In the genomic region with DNA sequence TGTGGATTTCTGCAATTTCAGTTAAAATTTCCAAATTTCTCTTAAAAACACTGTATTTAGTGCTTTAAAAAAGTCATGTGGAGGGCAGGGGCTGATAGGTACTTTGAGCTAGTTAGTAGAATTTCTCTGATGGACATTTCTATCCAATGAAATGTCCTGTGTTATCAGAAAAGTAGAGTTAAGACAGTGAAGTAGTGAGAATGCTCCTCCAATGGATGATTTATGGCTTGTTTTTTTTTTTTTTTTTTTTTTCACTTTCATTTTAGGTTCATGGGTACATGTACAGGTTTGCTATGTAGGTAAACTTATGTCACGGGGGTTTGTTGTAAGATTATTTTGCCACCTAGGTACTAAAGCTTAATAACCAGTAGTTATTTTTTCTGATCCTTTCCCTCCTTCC, we compare ENCODE assay signal across 20 cellular contexts. TPM values are rescaled to one million over a fixed set of nuclear protein-coding genes. Genes with fewer than 3 reads are reported as not detected.
DNase-seq lines count a peak whose midpoint lies in the region; ATAC-seq, FAIRE-seq and TF ChIP-seq lines count a peak whose summit lies in the region.
"Had no signal": no experiment of that assay in that cellular context is flagged by ENCODE, and none has a peak within 500 bp of the region (broad histone marks: within the 10 kb centered on the region; RNA-seq: fewer than 3 reads in every experiment).

No MANE protein-coding gene starts in this region.

- intact Hi-C loops in activated T-helper 1 cell treated with anti-CD3 and anti-CD28 coated beads, Interleukin-12 subunit alpha, Interleukin-12 subunit beta, Interleukin-2, Interleukin-4 antibody, amounts not matched to agents 30 ng/mL and 10 ng/mL and 1 ng/mL, durations not matched to agents 14 hours and 24 hours and 36 hours (cut with micrococcal nuclease), result loop anchor here (5.0 kb wide), 1 partner anchor 614 kb away; the partner anchor contains the start of gene KIF11

- no peaks in the 10 kb centered on the region for H3K27me3 Mint-ChIP-seq in activated T-helper 1 cell treated with anti-CD3 and anti-CD28 coated beads, Interleukin-12 subunit alpha, Interleukin-12 subunit beta, Interleukin-2, Interleukin-4 antibody, amounts not matched to agents 30 ng/mL and 10 ng/mL and 1 ng/mL, durations not matched to agents 14 hours and 24 hours and 36 hours (ENCODE audit: insufficient read depth)
- H3K27me3 Mint-ChIP-seq: B cell; CD4-positive, CD25-positive, alpha-beta regulatory T cell had no signal

- H3K27ac Mint-ChIP-seq in activated T-helper 1 cell treated with anti-CD3 and anti-CD28 coated beads, Interleukin-12 subunit alpha, Interleukin-12 subunit beta, Interleukin-2, Interleukin-4 antibody, amounts not matched to agents 30 ng/mL and 10 ng/mL and 1 ng/mL, durations not matched to agents 14 hours and 24 hours and 36 hours, result peak overlapping the region; percentile 1
- H3K27ac Mint-ChIP-seq in stimulated activated effector memory CD8-positive, alpha-beta T cell treated with anti-CD3 and anti-CD28 coated beads, Interleukin-12 subunit alpha, Interleukin-12 subunit beta, amount 100 ng/mL, for 72 hours, result peak overlapping the region; percentile 49
- H3K27ac Mint-ChIP-seq in activated naive CD4-positive, alpha-beta T cell treated with anti-CD3 and anti-CD28 coated beads, Interleukin-2, amount 50 U/mL, for 72 hours, result no peak overlapping the region
- H3K27ac Mint-ChIP-seq: B cell; CD4-positive, CD25-positive, alpha-beta regulatory T cell; CD8-positive, alpha-beta T cell; HFFc6 had no signal

- POLR2A ChIA-PET in HEK293T (lab: Yijun Ruan, JAX), result no interaction called here

- DNase-seq in GM19239 (ENCODE audit: insufficient read length, low spot score), result no peak
- no peak for DNase-seq in HEK293T (ENCODE audit: extremely low spot score)
- no peak for DNase-seq in activated T-helper 1 cell treated with anti-CD3 and anti-CD28 coated beads, Interleukin-12 subunit alpha, Interleukin-12 subunit beta, Interleukin-2, Interleukin-4 antibody, amounts not matched to agents 30 ng/mL and 10 ng/mL and 1 ng/mL, durations not matched to agents 14 hours and 24 hours and 36 hours (ENCODE audit: low spot score)
- DNase-seq in stimulated activated effector memory CD8-positive, alpha-beta T cell treated with anti-CD3 and anti-CD28 coated beads, Interleukin-12 subunit alpha, Interleukin-12 subunit beta, amount 100 ng/mL, for 72 hours (ENCODE audit: low spot score in 2 of 2), result no peak
- no peak for DNase-seq in inferior parietal cortex (ENCODE audit: extremely low spot score)
- DNase-seq in activated naive CD4-positive, alpha-beta T cell treated with anti-CD3 and anti-CD28 coated beads, Interleukin-2, amount 50 U/mL, for 72 hours (ENCODE audit: low spot score in 2 of 2), result no peak
- no peak for DNase-seq in NCI-H2029 treated with DMSO at 0.1 percent for 48 hours (lab: John Stamatoyannopoulos, UW)
- DNase-seq in NCI-H748 treated with DMSO at 0.1 percent for 48 hours (lab: John Stamatoyannopoulos, UW), result no peak
- DNase-seq: Caco-2; CD4-positive, CD25-positive, alpha-beta regulatory T cell; CD8-positive, alpha-beta T cell; DMS153; DND-41; GOT3; H7; HCEC 1CT; HFFc6 had no signal

- peaks cover 57% of the 10 kb centered on the region for H3K36me3 Mint-ChIP-seq in activated T-helper 1 cell treated with anti-CD3 and anti-CD28 coated beads, Interleukin-12 subunit alpha, Interleukin-12 subunit beta, Interleukin-2, Interleukin-4 antibody, amounts not matched to agents 30 ng/mL and 10 ng/mL and 1 ng/mL, durations not matched to agents 14 hours and 24 hours and 36 hours (ENCODE audit: low read depth)
- peaks cover 84% of the 10 kb centered on the region for H3K36me3 Mint-ChIP-seq in stimulated activated effector memory CD8-positive, alpha-beta T cell treated with anti-CD3 and anti-CD28 coated beads, Interleukin-12 subunit alpha, Interleukin-12 subunit beta, amount 100 ng/mL, for 72 hours
- H3K36me3 Mint-ChIP-seq in activated naive CD4-positive, alpha-beta T cell treated with anti-CD3 and anti-CD28 coated beads, Interleukin-2, amount 50 U/mL, for 72 hours, result peaks cover 11 to 54% of the 10 kb centered on the region in 2 donors

- CTCF ChIA-PET in HEK293T (lab: Yijun Ruan, JAX), result no interaction called here

- H3K4me3 Mint-ChIP-seq in activated T-helper 1 cell treated with anti-CD3 and anti-CD28 coated beads, Interleukin-12 subunit alpha, Interleukin-12 subunit beta, Interleukin-2, Interleukin-4 antibody, amounts not matched to agents 30 ng/mL and 10 ng/mL and 1 ng/mL, durations not matched to agents 14 hours and 24 hours and 36 hours, result no peak overlapping the region
- no peak overlapping the region for H3K4me3 Mint-ChIP-seq in stimulated activated effector memory CD8-positive, alpha-beta T cell treated with anti-CD3 and anti-CD28 coated beads, Interleukin-12 subunit alpha, Interleukin-12 subunit beta, amount 100 ng/mL, for 72 hours
- H3K4me3 Mint-ChIP-seq: B cell; CD4-positive, CD25-positive, alpha-beta regulatory T cell; CD8-positive, alpha-beta T cell; HFFc6 had no signal

- H3K9me3 Mint-ChIP-seq in activated T-helper 1 cell treated with anti-CD3 and anti-CD28 coated beads, Interleukin-12 subunit alpha, Interleukin-12 subunit beta, Interleukin-2, Interleukin-4 antibody, amounts not matched to agents 30 ng/mL and 10 ng/mL and 1 ng/mL, durations not matched to agents 14 hours and 24 hours and 36 hours, result peaks cover 5% of the 10 kb centered on the region
- no peaks in the 10 kb centered on the region for H3K9me3 Mint-ChIP-seq in stimulated activated effector memory CD8-positive, alpha-beta T cell treated with anti-CD3 and anti-CD28 coated beads, Interleukin-12 subunit alpha, Interleukin-12 subunit beta, amount 100 ng/mL, for 72 hours
- H3K9me3 Mint-ChIP-seq in activated naive CD4-positive, alpha-beta T cell treated with anti-CD3 and anti-CD28 coated beads, Interleukin-2, amount 50 U/mL, for 72 hours, result peaks cover 0 to 5% of the 10 kb centered on the region in 2 donors
- H3K9me3 Mint-ChIP-seq: CD4-positive, CD25-positive, alpha-beta regulatory T cell; CD8-positive, alpha-beta T cell; HFFc6 had no signal

- peak; percentile 68 for FAIRE-seq in GM19239 (lab: Jason Lieb, UNC)
- FAIRE-seq: G401.6, GM12892 had no signal

- ATAC-seq in stimulated activated effector memory CD8-positive, alpha-beta T cell treated with anti-CD3 and anti-CD28 coated beads, Interleukin-12 subunit alpha, Interleukin-12 subunit beta, amount 100 ng/mL, for 72 hours, result no peak
- no peak for ATAC-seq in activated naive CD4-positive, alpha-beta T cell treated with anti-CD3 and anti-CD28 coated beads, Interleukin-2, amount 50 U/mL, for 72 hours
- ATAC-seq: CD8-positive, alpha-beta T cell had no signal

- peaks cover 51% of the 10 kb centered on the region for H3K4me1 Mint-ChIP-seq in activated T-helper 1 cell treated with anti-CD3 and anti-CD28 coated beads, Interleukin-12 subunit alpha, Interleukin-12 subunit beta, Interleukin-2, Interleukin-4 antibody, amounts not matched to agents 30 ng/mL and 10 ng/mL and 1 ng/mL, durations not matched to agents 14 hours and 24 hours and 36 hours (ENCODE audit: low read depth)
- peaks cover 33% of the 10 kb centered on the region for H3K4me1 Mint-ChIP-seq in stimulated activated effector memory CD8-positive, alpha-beta T cell treated with anti-CD3 and anti-CD28 coated beads, Interleukin-12 subunit alpha, Interleukin-12 subunit beta, amount 100 ng/mL, for 72 hours

TF ChIP-seq in HEK293T, 16 proteins besides CTCF, POLR2A, EP300 and RAD21:
- peak; percentile 50; the same call in 1 of the 2 replicates for TF ChIP-seq ZNF384 (IDR thresholded peaks at IDR 0.05)
- TF ChIP-seq PKNOX1 (IDR thresholded peaks at IDR 0.05), result 0 out of 2 replicates have a peak, but pooled peaks have one; percentile 30
- no peak for TF ChIP-seq HDGF (IDR thresholded peaks at IDR 0.05; ENCODE audit: borderline replicate concordance)
TF ChIP-seq in HEK293T: peak in this region for 2.

RNA-seq across cellular contexts. Expression of gene BTAF1, which starts 55.0 kb away (rescaled TPM):
- total RNA-seq in activated T-helper 1 cell treated with anti-CD3 and anti-CD28 coated beads, Interleukin-12 subunit alpha, Interleukin-12 subunit beta, Interleukin-2, Interleukin-4 antibody, amounts not matched to agents 30 ng/mL and 10 ng/mL and 1 ng/mL, durations not matched to agents 14 hours and 24 hours and 36 hours, result 58.8 and 59.2 TPM in 2 replicates
- 10 to 100 TPM; 72.9 to 74.2 TPM for total RNA-seq in activated naive CD4-positive, alpha-beta T cell treated with anti-CD3 and anti-CD28 coated beads, Interleukin-2, amount 50 U/mL, for 72 hours

Comparison
In these comparisons a context has a peak if more than half of its experiments do, and no peak if none do; other contexts are left out.
1. H3K27ac Mint-ChIP-seq: peak in activated T-helper 1 cell treated with anti-CD3 and anti-CD28 coated beads, Interleukin-12 subunit alpha, Interleukin-12 subunit beta, Interleukin-2, Interleukin-4 antibody, amounts not matched to agents 30 ng/mL and 10 ng/mL and 1 ng/mL, durations not matched to agents 14 hours and 24 hours and 36 hours (single experiment) and stimulated activated effector memory CD8-positive, alpha-beta T cell treated with anti-CD3 and anti-CD28 coated beads, Interleukin-12 subunit alpha, Interleukin-12 subunit beta, amount 100 ng/mL, for 72 hours (single experiment); none in activated naive CD4-positive, alpha-beta T cell treated with anti-CD3 and anti-CD28 coated beads, Interleukin-2, amount 50 U/mL, for 72 hours (0 of 2).